ENCODE assay signal across 8 cellular contexts in the genomic region with DNA sequence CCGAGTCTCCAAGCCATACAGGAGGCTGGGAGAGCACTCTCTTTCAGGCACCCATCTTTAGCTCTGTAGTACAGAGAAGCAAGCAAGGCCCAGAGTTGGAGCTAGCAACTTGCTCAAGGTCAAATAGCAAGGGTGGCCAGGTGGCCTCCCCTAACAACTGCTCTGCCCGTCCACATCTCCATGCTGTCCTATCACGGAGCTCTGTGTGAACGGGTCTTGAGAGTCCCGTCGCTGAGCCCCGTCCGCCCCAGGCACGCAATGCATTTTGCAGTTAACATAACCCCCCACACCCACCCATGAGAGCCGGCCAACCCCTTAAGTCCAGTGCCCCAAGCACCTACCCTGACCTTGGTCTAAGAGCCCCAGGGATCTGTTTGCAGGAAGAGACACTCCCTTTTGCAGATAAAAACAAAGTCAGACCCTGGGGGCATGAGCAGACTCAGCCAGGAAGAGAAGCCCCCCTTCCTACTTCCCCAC. TPM values are rescaled to one million over a fixed set of nuclear protein-coding genes. Genes with fewer than 3 reads are reported as not detected.
A peak's percentile ranks its signal among the peaks of the same experiment; 100 is the strongest.
DNase-seq lines count a peak whose midpoint lies in the region; ATAC-seq and TF ChIP-seq lines count a peak whose summit lies in the region.

No MANE protein-coding gene starts in this region.

- H4K20me1 ChIP-seq in OCI-LY3 (ENCODE audit: insufficient read depth, low read length) (peaks cover 37% of the 10 kb centered on the region), neural cell (ENCODE audit: insufficient read depth) (peaks cover 28% of the 10 kb centered on the region)

- ATAC-seq in HG03280 (IDR thresholded peaks at IDR 0.05; ENCODE audit: unreplicated experiment) (no peak), GM19467 (IDR thresholded peaks at IDR 0.05; ENCODE audit: unreplicated experiment) (no peak), HG03520 (IDR thresholded peaks at IDR 0.05; ENCODE audit: unreplicated experiment) (no peak)

- peaks cover 55% of the 10 kb centered on the region for H3K79me2 ChIP-seq in OCI-LY3 (ENCODE audit: low read length)
- H3K79me2 ChIP-seq in neural cell (replicated peaks; ENCODE audit: insufficient read depth, low read length) = peaks cover 54% of the 10 kb centered on the region

- H3K9ac ChIP-seq in OCI-LY3 (ENCODE audit: low read length) = peak overlapping the region; percentile 97
- peak overlapping the region; percentile 96 for H3K9ac ChIP-seq in neural cell (ENCODE audit: low read length)

- in situ Hi-C loops in G401 (cut with HindIII; ENCODE audit: low sequenced_read_pairs) = no loop called here

- H3K36me3 ChIP-seq in OCI-LY3 (replicated peaks; ENCODE audit: low read depth, low read length) (peaks cover 28% of the 10 kb centered on the region), neural cell (ENCODE audit: insufficient read depth, low read length) (no peaks in the 10 kb centered on the region)
- peaks cover 14% of the 10 kb centered on the region for H3K36me3 ChIP-seq in effector memory CD4-positive, alpha-beta T cell (ENCODE audit: control insufficient read depth, insufficient read depth, low read length)

- no peak for TF ChIP-seq RAD21 in neural cell (conservative IDR thresholded peaks at IDR 0.05)

- H3K27me3 ChIP-seq in OCI-LY3 (ENCODE audit: low read depth, low read length) (no peaks in the 10 kb centered on the region), neural cell (ENCODE audit: insufficient read depth, low read depth, low read length) (no peaks in the 10 kb centered on the region)
- H3K27me3 ChIP-seq in effector memory CD4-positive, alpha-beta T cell (replicated peaks; ENCODE audit: control insufficient read depth, insufficient read depth, low read length, poor library complexity, severe bottlenecking) = no peaks in the 10 kb centered on the region

- no peak for TF ChIP-seq CTCF in OCI-LY3 (IDR thresholded peaks at IDR 0.05; ENCODE audit: low read depth, low read length)
- TF ChIP-seq CTCF in neural cell (IDR thresholded peaks at IDR 0.05; ENCODE audit: poor library complexity, severe bottlenecking) = no peak

- TF ChIP-seq EP300 in neural cell (conservative IDR thresholded peaks at IDR 0.05; ENCODE audit: poor library complexity, severe bottlenecking) = no peak

- H3K9me3 ChIP-seq in OCI-LY3 (ENCODE audit: insufficient read depth, low read length) (no peaks in the 10 kb centered on the region), neural cell (ENCODE audit: low read length) (no peaks in the 10 kb centered on the region)
- H3K9me3 ChIP-seq in effector memory CD4-positive, alpha-beta T cell (ENCODE audit: control insufficient read depth, low read length) = no peaks in the 10 kb centered on the region

- peak overlapping the region; percentile 94 for H3K4me3 ChIP-seq in OCI-LY3 (ENCODE audit: low read length)
- H3K4me3 ChIP-seq in effector memory CD4-positive, alpha-beta T cell (ENCODE audit: insufficient read depth, low read depth, low read length, poor library complexity, severe bottlenecking) = peak overlapping the region; percentile 95
- H3K4me3 ChIP-seq in neural cell (ENCODE audit: low read length) = peak overlapping the region; percentile 99

- H3K4me1 ChIP-seq in OCI-LY3 (ENCODE audit: low read length) = peaks cover 31% of the 10 kb centered on the region
- peaks cover 67% of the 10 kb centered on the region for H3K4me1 ChIP-seq in effector memory CD4-positive, alpha-beta T cell (ENCODE audit: control insufficient read depth, insufficient read depth, low read length, poor library complexity, severe bottlenecking)

- H3F3A ChIP-seq in neural cell (ENCODE audit: insufficient read depth, low read length, poor library complexity, severe bottlenecking) = no peaks in the 10 kb centered on the region

- peak; percentile 20 for DNase-seq in G401 (ENCODE audit: low spot score)
- DNase-seq in effector memory CD4-positive, alpha-beta T cell = no peak
- no peak for DNase-seq in hepatic stellate cell (ENCODE audit: low spot score)

- H3K4me2 ChIP-seq in OCI-LY3 (ENCODE audit: low read length) (peak overlapping the region; percentile 90), neural cell (ENCODE audit: low read length) (peak overlapping the region; percentile 94)

- H3K9me2 ChIP-seq in neural cell (ENCODE audit: insufficient read depth, low read length) = no peaks in the 10 kb centered on the region

- peak overlapping the region; percentile 79 for H3K27ac ChIP-seq in OCI-LY3 (ENCODE audit: low read length)
- peak overlapping the region; percentile 100 for H3K27ac ChIP-seq in effector memory CD4-positive, alpha-beta T cell (ENCODE audit: insufficient read depth, low read length, poor library complexity, severe bottlenecking)
- peak overlapping the region; percentile 99 for H3K27ac ChIP-seq in neural cell (ENCODE audit: low read length)

- H2AFZ ChIP-seq in OCI-LY3 (ENCODE audit: low read depth, low read length) (no peak overlapping the region), neural cell (ENCODE audit: low read depth, low read length) (no peak overlapping the region)

TF ChIP-seq in neural cell, 6 proteins besides CTCF, POLR2A, EP300 and RAD21:
- TF ChIP-seq TAF1 (IDR thresholded peaks at IDR 0.05; ENCODE audit: low read depth) (peak; percentile 27), MXI1 (conservative IDR thresholded peaks at IDR 0.05; ENCODE audit: poor library complexity, severe bottlenecking) (no peak)

RNA-seq across cellular contexts. Expression of a gene that starts 1.5 kb away (rescaled TPM):
- total RNA-seq in G401 (2014; rRNA removed; shearing (Covaris generic)) = 4.0 and 6.7 TPM in 2 replicates
- 22.2 and 27.0 TPM in 2 replicates for polyA plus RNA-seq in neural cell
- 25.1 and 33.0 TPM in 2 replicates for polyA minus RNA-seq in neural cell

RNA-seq across cellular contexts. Expression of a gene that starts 13.4 kb away (rescaled TPM):
- not detected in 2 replicates for total RNA-seq in G401 (2014; rRNA removed; shearing (Covaris generic))
- 0.38 and 1.0 TPM in 2 replicates for polyA plus RNA-seq in neural cell
- polyA minus RNA-seq in neural cell = 0.49 and 0.93 TPM in 2 replicates
